9 cellular contexts compared by ENCODE assay signal in the genomic region with DNA sequence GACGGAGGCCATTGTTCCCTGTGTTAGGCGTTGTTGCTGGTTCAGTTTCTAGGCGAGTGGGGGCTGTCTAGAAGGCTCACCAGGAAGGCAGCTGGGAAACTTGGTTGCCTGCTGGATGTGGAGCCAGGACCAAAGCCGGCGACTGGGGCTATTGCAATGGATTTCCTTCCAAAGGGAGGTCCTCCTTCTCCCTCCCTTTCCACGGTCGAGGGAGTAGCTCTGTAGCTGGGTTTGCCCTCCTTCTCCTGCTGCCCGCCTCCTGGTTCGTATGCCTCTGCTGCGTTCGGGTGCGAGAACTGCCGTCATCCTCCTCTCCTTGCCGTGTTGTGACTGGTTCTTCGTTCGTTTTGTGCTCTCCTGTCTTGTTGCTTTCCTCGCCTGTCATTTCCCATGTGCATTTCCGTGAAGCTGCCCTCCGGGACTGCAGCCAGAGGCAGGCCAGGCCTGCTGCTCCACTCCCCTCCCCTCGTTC.
DNase-seq lines count a peak whose midpoint lies in the region; ATAC-seq and TF ChIP-seq lines count a peak whose summit lies in the region.
"Had no signal": no experiment of that assay in that cellular context is flagged by ENCODE, and none has a peak within 500 bp of the region (broad histone marks: within the 10 kb centered on the region; RNA-seq: fewer than 3 reads in every experiment).

No MANE protein-coding gene starts in this region.

- H3K4me1 Mint-ChIP-seq in MCF 10A (ENCODE audit: insufficient read depth, unreplicated experiment): no peaks in the 10 kb centered on the region
- H3K4me1 Mint-ChIP-seq in neural crest cell: peaks cover 13% of the 10 kb centered on the region
- no peaks in the 10 kb centered on the region for H3K4me1 Mint-ChIP-seq in CD8-positive, alpha-beta T cell (ENCODE audit: low read depth)

- H3K27me3 Mint-ChIP-seq in MCF 10A (ENCODE audit: insufficient read depth, unreplicated experiment) (no peaks in the 10 kb centered on the region), neural crest cell (ENCODE audit: low read depth) (no peaks in the 10 kb centered on the region)
- no peaks in the 10 kb centered on the region for H3K27me3 Mint-ChIP-seq in CD8-positive, alpha-beta T cell (ENCODE audit: low read depth)

- H3K9me3 ChIP-seq in breast epithelium: no peaks in the 10 kb centered on the region
- H3K9me3 ChIP-seq in heart left ventricle: no peaks in the 10 kb centered on the region
- no peaks in the 10 kb centered on the region for H3K9me3 ChIP-seq in aorta (ENCODE audit: control insufficient read depth, low read length)
- H3K9me3 ChIP-seq in CD8-positive, alpha-beta T cell (ENCODE audit: low read length): no peaks in the 10 kb centered on the region
- H3K9me3 ChIP-seq: A549 had no signal

- H3K9me3 Mint-ChIP-seq in MCF 10A (ENCODE audit: unreplicated experiment): no peaks in the 10 kb centered on the region
- H3K9me3 Mint-ChIP-seq in neural crest cell: no peaks in the 10 kb centered on the region
- no peaks in the 10 kb centered on the region for H3K9me3 Mint-ChIP-seq in CD8-positive, alpha-beta T cell

- H3K27ac ChIP-seq in breast epithelium: peak overlapping the region; percentile 80 to 82
- H3K27ac ChIP-seq in heart left ventricle: peak overlapping the region; percentile 59 to 89 (median 82)
- H3K27ac ChIP-seq in aorta (ENCODE audit: low read depth in 1 of 2, low read length in 2 of 2): no peak overlapping the region
- H3K27ac ChIP-seq in CD8-positive, alpha-beta T cell (ENCODE audit: low read depth, low read length): no peak overlapping the region
- H3K27ac ChIP-seq: A549 had no signal

- DNase-seq in breast epithelium (ENCODE audit: low spot score in 2 of 2): no peak
- DNase-seq in MCF 10A (ENCODE audit: unreplicated experiment): no peak
- peak; percentile 39 to 58 (median 53) for DNase-seq in heart left ventricle
- DNase-seq in neural crest cell (ENCODE audit: low read depth, low spot score): no peak
- DNase-seq in aorta: no peak
- DNase-seq in CD8-positive, alpha-beta T cell: no peak
- DNase-seq in DMS79 (lab: John Stamatoyannopoulos, UW): no peak
- DNase-seq in NCI-H1048 (lab: John Stamatoyannopoulos, UW): no peak

- H3K27me3 ChIP-seq in breast epithelium (no peaks in the 10 kb centered on the region), heart left ventricle (no peaks in the 10 kb centered on the region), aorta (ENCODE audit: control insufficient read depth in 1 of 2, insufficient read depth in 2 of 2, low read length in 1 of 2) (no peaks in the 10 kb centered on the region)
- no peaks in the 10 kb centered on the region for H3K27me3 ChIP-seq in CD8-positive, alpha-beta T cell (ENCODE audit: insufficient read depth, low read length)

- TF ChIP-seq CTCF in breast epithelium (IDR thresholded peaks at IDR 0.05) (no peak), MCF 10A (IDR thresholded peaks at IDR 0.05; ENCODE audit: unreplicated experiment) (no peak), heart left ventricle (IDR thresholded peaks at IDR 0.05) (no peak), neural crest cell (conservative IDR thresholded peaks at IDR 0.05) (no peak)
- TF ChIP-seq CTCF in CD8-positive, alpha-beta T cell (IDR thresholded peaks at IDR 0.05): no peak

- H3K4me3 Mint-ChIP-seq in MCF 10A (ENCODE audit: unreplicated experiment) (no peak overlapping the region), neural crest cell (no peak overlapping the region)
- no peak overlapping the region for H3K4me3 Mint-ChIP-seq in CD8-positive, alpha-beta T cell

- intact Hi-C loops in breast epithelium (cut with DNase I; ENCODE audit: low total_unique reads) (no loop called here), MCF 10A (cut with micrococcal nuclease) (no loop called here), heart left ventricle (cut with DNase I) (loop anchor here in 1 of 10 donors (10.0 kb wide), 1 partner anchor 53 kb away; no protein-coding TSS in a partner anchor), aorta (cut with DNase I) (no loop called here)
- intact Hi-C loops in CD8-positive, alpha-beta T cell (cut with DNase I, micrococcal nuclease): no loop called here

- no TSS peak for BruUV-seq in MCF 10A (replicated peaks; lab: Mats Ljungman, UMichigan)

- H3K27ac Mint-ChIP-seq in MCF 10A (ENCODE audit: low read depth, unreplicated experiment): no peak overlapping the region
- peak overlapping the region; percentile 89 for H3K27ac Mint-ChIP-seq in neural crest cell (ENCODE audit: unreplicated experiment)
- H3K27ac Mint-ChIP-seq in CD8-positive, alpha-beta T cell: no peak overlapping the region

- 9 to 19% (median 14%) methylated on average over 20 of the region's 20 CpGs for WGBS in heart left ventricle, 4 donors
- WGBS in aorta, 2 donors: 21 to 24% methylated on average over 20 of the region's 20 CpGs

- POLR2A ChIA-PET in MCF 10A (lab: Yijun Ruan, JAX): no interaction called here
- POLR2A ChIA-PET in CD8-positive, alpha-beta T cell (lab: Charles Lee): no interaction called here

- H3K36me3 Mint-ChIP-seq in MCF 10A (ENCODE audit: insufficient read depth, unreplicated experiment): peaks cover 10% of the 10 kb centered on the region
- no peaks in the 10 kb centered on the region for H3K36me3 Mint-ChIP-seq in neural crest cell (ENCODE audit: low read depth)
- H3K36me3 Mint-ChIP-seq in CD8-positive, alpha-beta T cell: no peaks in the 10 kb centered on the region

- no peaks in the 10 kb centered on the region for H3K36me3 ChIP-seq in breast epithelium
- H3K36me3 ChIP-seq in heart left ventricle: no peaks in the 10 kb centered on the region
- H3K36me3 ChIP-seq in aorta (ENCODE audit: control insufficient read depth in 1 of 2, insufficient read depth in 2 of 2, low read length in 1 of 2): no peaks in the 10 kb centered on the region
- H3K36me3 ChIP-seq in CD8-positive, alpha-beta T cell (ENCODE audit: insufficient read depth, low read length): no peaks in the 10 kb centered on the region

- no peak for TF ChIP-seq POLR2A in breast epithelium (IDR thresholded peaks at IDR 0.05)
- peak in 1 of 2 donors; percentile 12 for TF ChIP-seq POLR2A in heart left ventricle (IDR thresholded peaks at IDR 0.05)

- peak overlapping the region; percentile 10 to 51 (median 16) for H3K4me3 ChIP-seq in breast epithelium
- H3K4me3 ChIP-seq in heart left ventricle: peak overlapping the region in 9 of 12 donors; percentile 29 to 50 (median 37)
- no peak overlapping the region for H3K4me3 ChIP-seq in aorta (ENCODE audit: low read length in 2 of 2)
- H3K4me3 ChIP-seq in CD8-positive, alpha-beta T cell (ENCODE audit: low read depth, low read length): no peak overlapping the region
- H3K4me3 ChIP-seq: A549 had no signal

- H3K4me1 ChIP-seq in breast epithelium: peaks cover 0 to 6% of the 10 kb centered on the region in 2 donors
- peaks cover 0 to 18% (median 11%) of the 10 kb centered on the region in 12 donors for H3K4me1 ChIP-seq in heart left ventricle
- no peaks in the 10 kb centered on the region for H3K4me1 ChIP-seq in aorta (ENCODE audit: control insufficient read depth in 1 of 2, insufficient read depth in 2 of 2, low read length in 2 of 2)
- no peaks in the 10 kb centered on the region for H3K4me1 ChIP-seq in CD8-positive, alpha-beta T cell (ENCODE audit: insufficient read depth, low read length)
- H3K4me1 ChIP-seq: A549 had no signal

- CTCF ChIA-PET in MCF 10A (lab: Yijun Ruan, JAX): no interaction called here
- CTCF ChIA-PET in CD8-positive, alpha-beta T cell (lab: Charles Lee): no interaction called here

- peak; percentile 75 to 91 (median 81) for ATAC-seq in heart left ventricle
- peak; percentile 41 for ATAC-seq in aorta (ENCODE audit: low FRiP score)
- ATAC-seq in CD8-positive, alpha-beta T cell: no peak
- ATAC-seq: A549 had no signal

Comparison
In these comparisons a context has a peak if more than half of its experiments do, and no peak if none do; other contexts are left out.
1. DNase-seq: peak in heart left ventricle (5 of 5); none in breast epithelium (0 of 2), MCF 10A (single experiment), neural crest cell (single experiment), aorta (0 of 2), CD8-positive, alpha-beta T cell (0 of 7), DMS79 (single experiment) and NCI-H1048 (single experiment).
2. H3K27ac ChIP-seq: peak in breast epithelium (2 of 2) and heart left ventricle (12 of 12); none in aorta (0 of 2) and CD8-positive, alpha-beta T cell (single experiment).
3. H3K4me3 ChIP-seq: peak in breast epithelium (3 of 3) and heart left ventricle (9 of 12); none in aorta (0 of 2) and CD8-positive, alpha-beta T cell (single experiment).